Comparison of ENCODE assay signal across 17 cellular contexts in genomic region chr18:57640749-57641148, GRCh38. TPM values are rescaled to one million over a fixed set of nuclear protein-coding genes. Genes with fewer than 3 reads are reported as not detected.
A peak's percentile ranks its signal among the peaks of the same experiment; 100 is the strongest.
DNase-seq lines count a peak whose midpoint lies in the region; ATAC-seq and TF ChIP-seq lines count a peak whose summit lies in the region.
"Had no signal": no experiment of that assay in that cellular context is flagged by ENCODE, and none has a peak within 500 bp of the region (broad histone marks: within the 10 kb centered on the region; RNA-seq: fewer than 3 reads in every experiment).

No MANE protein-coding gene starts in this region.

- H3K9me2 ChIP-seq in GM23248 (ENCODE audit: insufficient read depth) = no peaks in the 10 kb centered on the region

- CTCF ChIA-PET in HEK293T (lab: Yijun Ruan, JAX) = no interaction called here

- H3K27ac Mint-ChIP-seq in activated T-cell treated with anti-CD3 and anti-CD28 coated beads, Interleukin-2, amount 50 U/mL, for 72 hours = peak overlapping the region; percentile 64
- peak overlapping the region; percentile 81 for H3K27ac Mint-ChIP-seq in activated naive CD8-positive, alpha-beta T cell
- H3K27ac Mint-ChIP-seq in naive B cell = peak overlapping the region in 4 of 6 donors; percentile 30 to 91 (median 86)

- POLR2A ChIA-PET in HEK293T (lab: Yijun Ruan, JAX) = no interaction called here

- in situ Hi-C loops in GM23248 (cut with MboI) = no loop called here

- no peak overlapping the region for H3K4me3 Mint-ChIP-seq in activated T-cell treated with anti-CD3 and anti-CD28 coated beads, Interleukin-2, amount 50 U/mL, for 72 hours
- H3K4me3 Mint-ChIP-seq in activated naive CD8-positive, alpha-beta T cell = peak overlapping the region; percentile 9
- H3K4me3 Mint-ChIP-seq in naive B cell = no peak overlapping the region

- H3K4me1 Mint-ChIP-seq in activated T-cell treated with anti-CD3 and anti-CD28 coated beads, Interleukin-2, amount 50 U/mL, for 72 hours (ENCODE audit: low read depth) = peaks cover 10% of the 10 kb centered on the region
- peaks cover 21% of the 10 kb centered on the region for H3K4me1 Mint-ChIP-seq in activated naive CD8-positive, alpha-beta T cell (ENCODE audit: low read depth)
- H3K4me1 Mint-ChIP-seq in naive B cell = peaks cover 25 to 63% (median 48%) of the 10 kb centered on the region in 3 donors

- no peak overlapping the region for H3K4me3 ChIP-seq in GM23248
- H3K4me3 ChIP-seq: A549, PC-9 had no signal

- H3F3A ChIP-seq in GM23248 (ENCODE audit: insufficient read depth) = peaks cover 22% of the 10 kb centered on the region

- peaks cover 11 to 14% of the 10 kb centered on the region in 2 donors for H3K36me3 Mint-ChIP-seq in activated T-cell treated with anti-CD3 and anti-CD28 coated beads, Interleukin-2, amount 50 U/mL, for 72 hours (ENCODE audit: insufficient read depth in 2 of 2)
- H3K36me3 Mint-ChIP-seq in activated naive CD8-positive, alpha-beta T cell = peaks cover 17% of the 10 kb centered on the region
- peaks cover 5 to 16% of the 10 kb centered on the region in 2 donors for H3K36me3 Mint-ChIP-seq in naive B cell

- H3K9me3 ChIP-seq in GM23248 (ENCODE audit: low read depth) = no peaks in the 10 kb centered on the region
- H3K9me3 ChIP-seq: A549 had no signal

- peaks cover 0 to 3% of the 10 kb centered on the region in 2 donors for H3K9me3 Mint-ChIP-seq in activated T-cell treated with anti-CD3 and anti-CD28 coated beads, Interleukin-2, amount 50 U/mL, for 72 hours
- no peaks in the 10 kb centered on the region for H3K9me3 Mint-ChIP-seq in activated naive CD8-positive, alpha-beta T cell (ENCODE audit: low read depth)
- H3K9me3 Mint-ChIP-seq in naive B cell = peaks cover 0 to 2% (median 0%) of the 10 kb centered on the region in 7 donors

- no peak for DNase-seq in activated T-cell treated with anti-CD3 and anti-CD28 coated beads, Interleukin-2, amount 50 U/mL, for 72 hours
- no peak for DNase-seq in activated T-cell treated with anti-CD3 and anti-CD28 coated beads for 4 hours
- DNase-seq in GM23248 = peak; percentile 33
- no peak for DNase-seq in naive B cell
- no peak for DNase-seq in HEK293T (ENCODE audit: extremely low spot score)
- DNase-seq: H7, KBM-7, NCI-H1092 treated with DMSO at 0.1 percent for 48 hours, NCI-H2081 treated with DMSO at 0.1 percent for 48 hours, NCI-H510A treated with DMSO at 0.1 percent for 48 hours, NCI-H82, PC-9 had no signal

- H2AFZ ChIP-seq in GM23248 = no peak overlapping the region
- H2AFZ ChIP-seq: PC-9 had no signal

- H4K20me1 ChIP-seq in GM23248 (ENCODE audit: insufficient read depth) = no peaks in the 10 kb centered on the region

- H3K27me3 Mint-ChIP-seq in activated T-cell treated with anti-CD3 and anti-CD28 coated beads, Interleukin-2, amount 50 U/mL, for 72 hours (ENCODE audit: low read depth) = no peaks in the 10 kb centered on the region
- no peaks in the 10 kb centered on the region for H3K27me3 Mint-ChIP-seq in activated naive CD8-positive, alpha-beta T cell
- no peaks in the 10 kb centered on the region for H3K27me3 Mint-ChIP-seq in naive B cell

- no peak overlapping the region for H3K27ac ChIP-seq in GM23248
- H3K27ac ChIP-seq: A549, C4-2B, PC-9 had no signal

- ATAC-seq in activated T-cell treated with anti-CD3 and anti-CD28 coated beads, Interleukin-2, amount 50 U/mL, for 72 hours (replicated peaks in 1 of 2) = no peak
- ATAC-seq in naive B cell (ENCODE audit: low read depth in 2 of 2) (no peak), GM18907 (IDR thresholded peaks at IDR 0.05; ENCODE audit: unreplicated experiment) (no peak), GM21381 (IDR thresholded peaks at IDR 0.05; ENCODE audit: unreplicated experiment) (no peak)
- ATAC-seq: A549 had no signal

- H3K27me3 ChIP-seq in GM23248 (replicated peaks; ENCODE audit: insufficient read depth) = no peaks in the 10 kb centered on the region

- no peak overlapping the region for H3K4me2 ChIP-seq in GM23248 (ENCODE audit: unreplicated experiment)
- H3K4me2 ChIP-seq: A549, PC-9 had no signal

- 76 to 80% methylated on average over 2 of the region's 2 CpGs for WGBS in GM23248 (ENCODE audit: low coverage in 1 of 2, low lambda C conversion rate in 2 of 2, missing lambda C conversion rate in 2 of 2), 2 experiments

- no peaks in the 10 kb centered on the region for H3K4me1 ChIP-seq in GM23248 (ENCODE audit: insufficient read depth)
- H3K4me1 ChIP-seq: A549 had no signal

- H3K9ac ChIP-seq in GM23248 = no peak overlapping the region

- peaks cover 17% of the 10 kb centered on the region for H3K79me2 ChIP-seq in GM23248 (ENCODE audit: insufficient read depth)

- H3K36me3 ChIP-seq in GM23248 (ENCODE audit: low read depth) = no peaks in the 10 kb centered on the region; the same call in 1 of the 2 replicates

TF ChIP-seq in HEK293T, 16 proteins besides CTCF, POLR2A, EP300 and RAD21:
- TF ChIP-seq HDGF (IDR thresholded peaks at IDR 0.05; ENCODE audit: borderline replicate concordance) (no peak), ELF4 (IDR thresholded peaks at IDR 0.05) (no peak), FOXA1 (IDR thresholded peaks at IDR 0.05) (no peak), BHLHE40 (IDR thresholded peaks at IDR 0.05; ENCODE audit: borderline replicate concordance) (no peak), FOXM1 (IDR thresholded peaks at IDR 0.05; ENCODE audit: borderline replicate concordance) (no peak), ARNT (IDR thresholded peaks at IDR 0.05) (no peak), ZNF384 (IDR thresholded peaks at IDR 0.05) (no peak)

RNA-seq across cellular contexts. Expression of gene NARS1, which starts 19.1 kb away (rescaled TPM):
- 100 to 1,000 TPM; 130 to 137 TPM for total RNA-seq in activated T-cell treated with anti-CD3 and anti-CD28 coated beads, Interleukin-2, amount 50 U/mL, for 72 hours
- 219 and 260 TPM in 2 replicates for total RNA-seq in GM23248 (2014; rRNA removed; shearing (Covaris generic))
- 197 and 201 TPM in 2 replicates for polyA plus RNA-seq in GM23248 (2016; fragmentation: Nextera tagmentation; extraction: Ambion mirVana)
- polyA plus RNA-seq in naive B cell (ENCODE audit: low read depth in 6 of 6) = 10 to 100 TPM; 27.1 to 54.0 (median 34.8) TPM

RNA-seq across cellular contexts. Expression of gene FECH, which starts 54.2 kb away (rescaled TPM):
- total RNA-seq in activated T-cell treated with anti-CD3 and anti-CD28 coated beads, Interleukin-2, amount 50 U/mL, for 72 hours = 10 to 100 TPM; 24.2 to 32.6 TPM
- total RNA-seq in GM23248 (2014; rRNA removed; shearing (Covaris generic)) = 25.4 and 56.8 TPM in 2 replicates
- polyA plus RNA-seq in GM23248 (2016; fragmentation: Nextera tagmentation; extraction: Ambion mirVana) = 32.5 and 33.4 TPM in 2 replicates
- polyA plus RNA-seq in naive B cell (ENCODE audit: low read depth in 6 of 6) = 10 to 100 TPM in 3 of 6 donors, 1 to 10 TPM in 3; 8.6 to 17.0 (median 9.7) TPM
